ENCODE assay signal across 22 cellular contexts in the genomic region with DNA sequence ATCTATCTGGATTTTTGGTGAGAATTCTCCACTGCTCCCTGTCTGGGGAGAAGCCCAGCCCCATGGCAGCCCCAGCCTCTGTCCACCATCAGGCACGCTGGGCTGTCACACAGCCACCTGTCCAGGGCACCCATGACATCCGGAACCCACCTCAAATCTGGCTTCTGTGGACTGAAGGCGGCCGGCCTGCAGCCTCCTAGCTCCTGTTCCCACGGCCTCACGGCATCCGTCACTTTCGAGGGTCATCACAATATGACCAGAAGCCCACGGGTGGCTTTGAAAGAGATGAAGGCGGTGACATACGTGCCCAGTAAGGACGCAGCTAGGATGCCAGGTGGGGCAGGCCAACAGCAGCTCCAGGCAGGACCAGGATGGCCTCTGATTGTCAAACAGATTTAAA.
A peak's percentile ranks its signal among the peaks of the same experiment; 100 is the strongest.
DNase-seq lines count a peak whose midpoint lies in the region; ATAC-seq and TF ChIP-seq lines count a peak whose summit lies in the region.
"Had no signal": no experiment of that assay in that cellular context is flagged by ENCODE, and none has a peak within 500 bp of the region (broad histone marks: within the 10 kb centered on the region; RNA-seq: fewer than 3 reads in every experiment).

No MANE protein-coding gene starts in this region.

- H3K27me3 Mint-ChIP-seq in endodermal cell (ENCODE audit: insufficient read depth) = no peaks in the 10 kb centered on the region
- H3K27me3 Mint-ChIP-seq: CD4-positive, alpha-beta T cell; CD8-positive, alpha-beta memory T cell had no signal

- no peak overlapping the region for H3K9ac ChIP-seq in endodermal cell (ENCODE audit: extremely low read depth, low read length, poor library complexity, severe bottlenecking)
- H3K9ac ChIP-seq: BLaER1 treated with 17β-estradiol and CSF1 and Interleukin-3, amounts not matched to agents 10 nM and 100 nM; GM23248 had no signal

- H3K9me3 Mint-ChIP-seq in endodermal cell = no peaks in the 10 kb centered on the region
- H3K9me3 Mint-ChIP-seq: CD4-positive, alpha-beta T cell had no signal

- ATAC-seq in HG03045 (IDR thresholded peaks at IDR 0.05; ENCODE audit: unreplicated experiment) (no peak), GM19035 (IDR thresholded peaks at IDR 0.05; ENCODE audit: unreplicated experiment) (no peak)
- ATAC-seq: A549 had no signal

- DNase-seq in Peyer's patch (peak in 2 of 3 donors; percentile 21 to 34), endodermal cell (peak; percentile 30), mesenteric fat pad (ENCODE audit: low spot score) (peak; percentile 79), posterior vena cava (ENCODE audit: low spot score) (peak; percentile 59)
- DNase-seq in activated CD4-positive, alpha-beta T cell treated with anti-CD3 and anti-CD28 coated beads, Interleukin-2, amount 50 U/mL, for 1 hour = no peak
- DNase-seq: 8988T; ACHN; AML-193; CD4-positive, alpha-beta T cell; CD8-positive, alpha-beta memory T cell; DMS 273 treated with DMSO at 0.1 percent for 48 hours; DMS53; DMS79 treated with DMSO at 0.1 percent for 48 hours; GF-D8; GM23248; HCEC 1CT had no signal

- H3K36me3 ChIP-seq in Peyer's patch = no peaks in the 10 kb centered on the region
- H3K36me3 ChIP-seq in endodermal cell (ENCODE audit: control insufficient read depth, insufficient read depth, low read length) = no peaks in the 10 kb centered on the region
- H3K36me3 ChIP-seq: BE2C; BLaER1 treated with 17β-estradiol and CSF1 and Interleukin-3, amounts not matched to agents 10 nM and 100 nM had no signal

- H3K36me3 Mint-ChIP-seq in endodermal cell (ENCODE audit: low read depth) = no peaks in the 10 kb centered on the region
- H3K36me3 Mint-ChIP-seq: CD14-positive monocyte; CD8-positive, alpha-beta memory T cell had no signal

- no peak overlapping the region for H3K27ac Mint-ChIP-seq in endodermal cell
- H3K27ac Mint-ChIP-seq: CD14-positive monocyte; CD4-positive, alpha-beta T cell; CD8-positive, alpha-beta memory T cell had no signal

- H3K27ac ChIP-seq in Peyer's patch = no peak overlapping the region
- no peak overlapping the region for H3K27ac ChIP-seq in endodermal cell (ENCODE audit: low read depth, low read length)
- H3K27ac ChIP-seq: A549; BLaER1 treated with 17β-estradiol and CSF1 and Interleukin-3, amounts not matched to agents 10 nM and 100 nM; GM23248 had no signal

- 77% methylated on average over 12 of the region's 12 CpGs for WGBS in endodermal cell (ENCODE audit: insufficient coverage in 1 of 2, insufficient read length in 1 of 2), 2 experiments

- no peaks in the 10 kb centered on the region for H3K4me1 ChIP-seq in Peyer's patch
- H3K4me1 ChIP-seq in endodermal cell (ENCODE audit: control insufficient read depth, insufficient read depth, low read length) = no peaks in the 10 kb centered on the region
- H3K4me1 ChIP-seq: A549, BE2C had no signal

- TF ChIP-seq POLR2A in Peyer's patch (IDR thresholded peaks at IDR 0.05) = no peak

- H3K4me3 ChIP-seq in Peyer's patch = no peak overlapping the region
- no peak overlapping the region for H3K4me3 ChIP-seq in endodermal cell (ENCODE audit: low read length)
- H3K4me3 ChIP-seq: A549; BLaER1 treated with 17β-estradiol and CSF1 and Interleukin-3, amounts not matched to agents 10 nM and 100 nM; GM23248 had no signal

- H3K9me3 ChIP-seq in Peyer's patch (no peaks in the 10 kb centered on the region), endodermal cell (ENCODE audit: control insufficient read depth, low read length) (peaks cover 63% of the 10 kb centered on the region)
- H3K9me3 ChIP-seq: A549; BE2C; BLaER1 treated with 17β-estradiol and CSF1 and Interleukin-3, amounts not matched to agents 10 nM and 100 nM had no signal

- intact Hi-C loops in posterior vena cava (cut with DNase I) = no loop called here

- TF ChIP-seq CTCF in Peyer's patch (IDR thresholded peaks at IDR 0.05) (no peak), endodermal cell (conservative IDR thresholded peaks at IDR 0.05) (no peak)

- no peaks in the 10 kb centered on the region for H3K27me3 ChIP-seq in Peyer's patch
- H3K27me3 ChIP-seq in endodermal cell (ENCODE audit: control insufficient read depth, insufficient read depth, low read length, poor library complexity, severe bottlenecking) = no peaks in the 10 kb centered on the region
- H3K27me3 ChIP-seq: BE2C had no signal

- H3K4me1 Mint-ChIP-seq in endodermal cell = peaks cover 4% of the 10 kb centered on the region
- H3K4me1 Mint-ChIP-seq: CD14-positive monocyte; CD8-positive, alpha-beta memory T cell had no signal

- H3K4me3 Mint-ChIP-seq in endodermal cell = no peak overlapping the region
- H3K4me3 Mint-ChIP-seq: CD14-positive monocyte; CD4-positive, alpha-beta T cell; CD8-positive, alpha-beta memory T cell had no signal
